ENCODE assay signal across 32 cellular contexts in the genomic region with DNA sequence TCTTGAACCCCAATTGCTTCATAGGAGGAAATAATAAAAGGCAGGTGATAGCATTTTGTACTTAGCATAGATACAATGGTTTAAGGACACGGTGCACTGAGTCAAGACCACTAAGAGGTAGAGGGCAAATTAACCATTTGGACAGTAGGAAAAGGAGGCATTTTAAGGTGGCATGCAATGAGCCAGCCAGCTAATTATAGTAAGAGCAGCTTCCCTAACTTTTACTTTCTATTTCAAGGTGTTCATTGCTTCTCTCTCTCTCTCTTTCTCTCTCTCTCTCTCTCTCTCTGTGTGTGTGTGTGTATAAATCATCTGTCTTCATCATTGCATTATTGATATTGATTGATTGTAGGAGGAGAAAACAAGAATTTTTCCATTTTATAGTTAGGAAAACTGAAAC.
"Had no signal": no experiment of that assay in that cellular context is flagged by ENCODE, and none has a peak within 500 bp of the region (broad histone marks: within the 10 kb centered on the region; RNA-seq: fewer than 3 reads in every experiment).

No MANE protein-coding gene starts in this region.

- H3K4me3 Mint-ChIP-seq: activated naive CD8-positive, alpha-beta T cell treated with anti-CD3 and anti-CD28 coated beads, Interleukin-2, amount 50 U/mL, for 24 hours; dendritic cell treated with granulocyte-macrophage colony-stimulating factor and Interleukin-4, amounts not matched to agents 40 ng/mL and 50 ng/mL, for 4 days; neural crest cell had no signal

- H3K9ac ChIP-seq: parathyroid adenoma had no signal

- ATAC-seq: activated naive CD8-positive, alpha-beta T cell treated with anti-CD3 and anti-CD28 coated beads, Interleukin-2, amount 50 U/mL, for 24 hours; activated T-cell treated with anti-CD3 and anti-CD28 coated beads, Interleukin-2, amount 50 U/mL, for 72 hours; foreskin keratinocyte; left lobe of liver; lower lobe of right lung; naive thymus-derived CD8-positive, alpha-beta T cell; psoas muscle; upper lobe of right lung had no signal

- H3K27me3 ChIP-seq: breast epithelium, esophagus muscularis mucosa, foreskin keratinocyte, heart left ventricle, suprapubic skin, tibial artery, upper lobe of right lung had no signal

- H3K9me3 Mint-ChIP-seq: activated naive CD8-positive, alpha-beta T cell treated with anti-CD3 and anti-CD28 coated beads, Interleukin-2, amount 50 U/mL, for 24 hours; dendritic cell treated with granulocyte-macrophage colony-stimulating factor and Interleukin-4, amounts not matched to agents 40 ng/mL and 50 ng/mL, for 4 days; immature natural killer cell had no signal

- H3K27ac Mint-ChIP-seq: activated naive CD8-positive, alpha-beta T cell treated with anti-CD3 and anti-CD28 coated beads, Interleukin-2, amount 50 U/mL, for 24 hours; activated T-cell treated with anti-CD3 and anti-CD28 coated beads, Interleukin-2, amount 50 U/mL, for 72 hours; dendritic cell treated with granulocyte-macrophage colony-stimulating factor and Interleukin-4, amounts not matched to agents 40 ng/mL and 50 ng/mL, for 4 days; immature natural killer cell had no signal

- DNase-seq: activated CD4-positive, alpha-beta T cell treated with anti-CD3 and anti-CD28 coated beads for 48 hours; activated effector memory CD4-positive, alpha-beta T cell treated with Interleukin-2 at 50 U/mL for 16 hours; activated naive CD4-positive, alpha-beta T cell treated with Interleukin-2 at 50 U/mL for 16 hours; activated naive CD8-positive, alpha-beta T cell treated with anti-CD3 and anti-CD28 coated beads, Interleukin-2, amount 50 U/mL, for 24 hours; activated T-cell treated with anti-CD3 and anti-CD28 coated beads for 4 hours; activated T-cell treated with anti-CD3 and anti-CD28 coated beads, Interleukin-2, amount 50 U/mL, for 72 hours; amygdala; central memory CD4-positive, alpha-beta T cell; foreskin keratinocyte; heart left ventricle; hypothalamus; kidney; lower lobe of right lung; mesenchymal stem cell; naive thymus-derived CD8-positive, alpha-beta T cell; nucleus accumbens; psoas muscle; stimulated activated CD4-positive, alpha-beta T cell treated with anti-CD3 and anti-CD28 coated beads, Interleukin-1b, Interleukin-23, amount 100 ng/mL, for 48 hours; stimulated activated naive CD4-positive, alpha-beta T cell; SW 1271; tibial artery; upper lobe of right lung had no signal

- H3K36me3 Mint-ChIP-seq: immature natural killer cell had no signal

- H3K36me3 ChIP-seq: breast epithelium, esophagus muscularis mucosa, heart left ventricle, lower lobe of right lung, suprapubic skin, tibial artery, upper lobe of right lung had no signal

- H3K4me2 ChIP-seq: smooth muscle cell had no signal

- H3K4me3 ChIP-seq: breast epithelium, esophagus muscularis mucosa, heart left ventricle, lower lobe of right lung, psoas muscle, smooth muscle cell, suprapubic skin, tibial artery, upper lobe of right lung had no signal

- H3K9me3 ChIP-seq: breast epithelium, esophagus muscularis mucosa, heart left ventricle, lower lobe of right lung, psoas muscle, suprapubic skin, tibial artery, upper lobe of right lung had no signal

- H3K27me3 Mint-ChIP-seq: activated naive CD8-positive, alpha-beta T cell treated with anti-CD3 and anti-CD28 coated beads, Interleukin-2, amount 50 U/mL, for 24 hours; dendritic cell treated with granulocyte-macrophage colony-stimulating factor and Interleukin-4, amounts not matched to agents 40 ng/mL and 50 ng/mL, for 4 days; naive thymus-derived CD8-positive, alpha-beta T cell had no signal

- H3K79me2 ChIP-seq: parathyroid adenoma had no signal

- H2AFZ ChIP-seq: parathyroid adenoma had no signal

- H3K27ac ChIP-seq: breast epithelium, esophagus muscularis mucosa, foreskin keratinocyte, heart left ventricle, lower lobe of right lung, parathyroid adenoma, psoas muscle, suprapubic skin, tibial artery, upper lobe of right lung, VCaP had no signal

- H3K4me1 ChIP-seq: breast epithelium, esophagus muscularis mucosa, foreskin keratinocyte, lower lobe of right lung, parathyroid adenoma, psoas muscle, suprapubic skin, tibial artery, upper lobe of right lung had no signal

- H3K4me1 Mint-ChIP-seq: neural crest cell had no signal
